ENCODE assay signal across 8 cellular contexts in genomic region chr15:81939604-81940440, GRCh38.
DNase-seq lines count a peak whose midpoint lies in the region; ATAC-seq and TF ChIP-seq lines count a peak whose summit lies in the region.

No MANE protein-coding gene starts in this region.

- H3K9me3 Mint-ChIP-seq in neural crest cell = peaks cover 3% of the 10 kb centered on the region

- no peak overlapping the region for H3K27ac Mint-ChIP-seq in neural crest cell (ENCODE audit: unreplicated experiment)

- dilution Hi-C loops in mammary epithelial cell (cut with HindIII; ENCODE audit: low sequenced_read_pairs) = no loop called here

- no peaks in the 10 kb centered on the region for H3K79me2 ChIP-seq in mammary epithelial cell (ENCODE audit: insufficient read depth, low read length)

- H3K4me3 ChIP-seq in right atrium auricular region (no peak overlapping the region), mammary epithelial cell (replicated peaks in 1 of 3; ENCODE audit: insufficient read depth in 1 of 3, low read depth in 2 of 3, low read length in 3 of 3) (no peak overlapping the region)

- CTCF ChIA-PET in mammary epithelial cell (lab: Charles Lee; ENCODE audit: low non-redundant PET) = interaction anchor here (0.7 to 1.0 kb wide), 2 partner anchors 326 to 471 kb away, joined by 4 to 6 read pairs; no protein-coding TSS in a partner anchor

- H3K27me3 Mint-ChIP-seq in neural crest cell (ENCODE audit: low read depth) = no peaks in the 10 kb centered on the region

- H3K4me3 Mint-ChIP-seq in neural crest cell = no peak overlapping the region

- intact Hi-C loops in Right ventricle myocardium inferior (cut with DNase I) = loop anchor here (5.0 kb wide), 1 partner anchor 458 kb away; no protein-coding TSS in a partner anchor
- intact Hi-C loops in mammary epithelial cell (cut with micrococcal nuclease) = loop anchor here (1.0 to 10.0 kb wide), 6 partner anchors 105 to 530 kb away; partner anchors contain the start of gene MEX3B

- peaks cover 9% of the 10 kb centered on the region for H3K36me3 Mint-ChIP-seq in neural crest cell (ENCODE audit: low read depth)

- TF ChIP-seq CTCF in right atrium auricular region (IDR thresholded peaks at IDR 0.05) (peak; percentile 27 to 65), mammary epithelial cell (conservative IDR thresholded peaks at IDR 0.05 in 1 of 2, IDR thresholded peaks at IDR 0.05 in 1 of 2; ENCODE audit: extremely low read depth in 1 of 2, insufficient read depth in 1 of 2, low read depth in 1 of 2, low read length in 2 of 2) (peak; percentile 72 to 84), neural crest cell (conservative IDR thresholded peaks at IDR 0.05) (peak; percentile 84)

- peaks cover 5% of the 10 kb centered on the region for H3K4me1 Mint-ChIP-seq in neural crest cell

- H2AFZ ChIP-seq in mammary epithelial cell (ENCODE audit: low read depth, low read length) = no peak overlapping the region

- H3K4me2 ChIP-seq in mammary epithelial cell (ENCODE audit: insufficient read depth, low read depth, low read length) = no peak overlapping the region

- H3K27me3 ChIP-seq in right atrium auricular region = no peaks in the 10 kb centered on the region
- no peaks in the 10 kb centered on the region for H3K27me3 ChIP-seq in mammary epithelial cell (ENCODE audit: insufficient read depth, low read length)

- no peak for ATAC-seq in Right ventricle myocardium inferior

- no peak for DNase-seq in right atrium auricular region (ENCODE audit: low spot score)
- no peak for DNase-seq in Right ventricle myocardium inferior (ENCODE audit: missing footprints)
- peak; percentile 9 for DNase-seq in NCI-H146 treated with DMSO at 0.1 percent for 48 hours (lab: John Stamatoyannopoulos, UW; ENCODE audit: unreplicated experiment)
- DNase-seq in mammary epithelial cell = peak; percentile 53
- peak; percentile 36 for DNase-seq in neural crest cell (ENCODE audit: low read depth, low spot score)
- no peak for DNase-seq in T1000 (lab: John Stamatoyannopoulos, UW)
- no peak for DNase-seq in nucleus accumbens (lab: John Stamatoyannopoulos, UW)
- DNase-seq in NCI-H774 (lab: John Stamatoyannopoulos, UW) = no peak

- H3K36me3 ChIP-seq in right atrium auricular region (no peaks in the 10 kb centered on the region), mammary epithelial cell (ENCODE audit: insufficient read depth, low read length) (no peaks in the 10 kb centered on the region)

- H3K4me1 ChIP-seq in right atrium auricular region = no peaks in the 10 kb centered on the region
- H3K4me1 ChIP-seq in mammary epithelial cell (ENCODE audit: insufficient read depth, low read length) = no peaks in the 10 kb centered on the region

- 11% methylated on average over 5 of the region's 5 CpGs for WGBS in mammary epithelial cell (ENCODE audit: low coverage, missing lambda C conversion rate)

- H3K9me3 ChIP-seq in right atrium auricular region (peaks cover 0 to 16% of the 10 kb centered on the region in 2 donors), mammary epithelial cell (replicated peaks; ENCODE audit: insufficient read depth, low read length) (no peaks in the 10 kb centered on the region)

- BruUV-seq in mammary epithelial cell (replicated peaks; lab: Mats Ljungman, UMichigan) = no TSS peak

- no peaks in the 10 kb centered on the region for H4K20me1 ChIP-seq in mammary epithelial cell (ENCODE audit: insufficient read depth, low read length)

- no peak overlapping the region for H3K9ac ChIP-seq in mammary epithelial cell (ENCODE audit: insufficient read depth, low read length)

- H3K27ac ChIP-seq in right atrium auricular region (no peak overlapping the region), mammary epithelial cell (ENCODE audit: insufficient read depth, low read depth, low read length) (no peak overlapping the region)

- in situ Hi-C loops in mammary epithelial cell (cut with MboI; ENCODE audit: low sequenced_read_pairs in 2 of 2) = loop anchor here (10.0 to 25.0 kb wide), 2 partner anchors 465 to 528 kb away; no protein-coding TSS in a partner anchor

Comparison
In these comparisons a context has a peak if more than half of its experiments do, and no peak if none do; other contexts are left out.
1. DNase-seq: peak in NCI-H146 treated with DMSO at 0.1 percent for 48 hours (single experiment), mammary epithelial cell (single experiment) and neural crest cell (single experiment); none in right atrium auricular region (single experiment), Right ventricle myocardium inferior (single experiment), T1000 (single experiment), nucleus accumbens (0 of 56) and NCI-H774 (single experiment).
2. Peak in every context shown above with its lines, with median percentiles within 50 percentile points of each other: CTCF ChIP-seq.